ENCODE assay signal across 10 cellular contexts in genomic region chr18:3401669-3402620, GRCh38. TPM values are rescaled to one million over a fixed set of nuclear protein-coding genes. Genes with fewer than 3 reads are reported as not detected.
DNase-seq lines count a peak whose midpoint lies in the region; ATAC-seq and TF ChIP-seq lines count a peak whose summit lies in the region.
"Had no signal": no experiment of that assay in that cellular context is flagged by ENCODE, and none has a peak within 500 bp of the region (broad histone marks: within the 10 kb centered on the region; RNA-seq: fewer than 3 reads in every experiment).

No MANE protein-coding gene starts in this region.

- H3K4me1 Mint-ChIP-seq in CD4-positive, alpha-beta memory T cell: peaks cover 2 to 8% (median 6%) of the 10 kb centered on the region in 4 donors

- no peak overlapping the region for H3K4me3 ChIP-seq in SJCRH30
- H3K4me3 ChIP-seq in CD4-positive, alpha-beta memory T cell (ENCODE audit: low read length in 2 of 2): no peak overlapping the region

- no peak overlapping the region for H3K4me3 Mint-ChIP-seq in CD4-positive, alpha-beta memory T cell

- H3K27me3 Mint-ChIP-seq in CD4-positive, alpha-beta memory T cell: peaks cover 1 to 2% of the 10 kb centered on the region in 2 donors
- H3K27me3 Mint-ChIP-seq: naive thymus-derived CD8-positive, alpha-beta T cell had no signal

- intact Hi-C loops in CD4-positive, alpha-beta memory T cell (cut with micrococcal nuclease): no loop called here

- no peaks in the 10 kb centered on the region for H3K36me3 Mint-ChIP-seq in CD4-positive, alpha-beta memory T cell

- H3K36me3 ChIP-seq in SJCRH30: no peaks in the 10 kb centered on the region
- no peaks in the 10 kb centered on the region for H3K36me3 ChIP-seq in CD4-positive, alpha-beta memory T cell (ENCODE audit: insufficient read depth, low read length)

- H3K27me3 ChIP-seq in SJCRH30: no peaks in the 10 kb centered on the region
- H3K27me3 ChIP-seq in CD4-positive, alpha-beta memory T cell (ENCODE audit: insufficient read depth, low read length): no peaks in the 10 kb centered on the region

- CTCF ChIA-PET in CD4-positive, alpha-beta memory T cell (lab: Charles Lee; ENCODE audit: partially characterized antibody): no interaction called here

- peak; percentile 85 for ATAC-seq in HG03064 (IDR thresholded peaks at IDR 0.05; ENCODE audit: low read depth, unreplicated experiment)

- H3K9me3 Mint-ChIP-seq in CD4-positive, alpha-beta memory T cell: peaks cover 0 to 12% (median 5%) of the 10 kb centered on the region in 8 donors

- no peak for TF ChIP-seq CTCF in GM13977 (IDR thresholded peaks at IDR 0.05; ENCODE audit: extremely low read depth, insufficient read depth, missing control alignments)
- TF ChIP-seq CTCF in GM20000 (IDR thresholded peaks at IDR 0.05; ENCODE audit: extremely low read depth, missing control alignments): no peak

- 0 out of 2 replicates have a peak, but pooled peaks cover 2% of the 10 kb centered on the region for H3K9me3 ChIP-seq in SJCRH30 (replicated peaks)
- no peaks in the 10 kb centered on the region for H3K9me3 ChIP-seq in CD4-positive, alpha-beta memory T cell (ENCODE audit: control insufficient read depth in 1 of 2, low read length in 2 of 2)

- H3K27ac ChIP-seq in SJCRH30: peak overlapping the region; percentile 72
- no peak overlapping the region for H3K27ac ChIP-seq in CD4-positive, alpha-beta memory T cell (ENCODE audit: low read depth, low read length)

- POLR2A ChIA-PET in CD4-positive, alpha-beta memory T cell (lab: Charles Lee; ENCODE audit: partially characterized antibody): no interaction called here

- DNase-seq in GM13977 (ENCODE audit: low spot score) (peak; percentile 73), GM20000 (ENCODE audit: low spot score) (peak; percentile 70), SJCRH30 (no peak), GDM1 (lab: John Stamatoyannopoulos, UW) (no peak), occipital lobe (lab: John Stamatoyannopoulos, UW) (no peak)
- no peak for DNase-seq in CD4-positive, alpha-beta memory T cell
- DNase-seq in activated CD4-positive, alpha-beta T cell treated with anti-CD3 and anti-CD28 coated beads for 48 hours: no peak
- DNase-seq: NCI-H2081 treated with DMSO at 0.1 percent for 48 hours had no signal

- no peak overlapping the region for H3K27ac Mint-ChIP-seq in CD4-positive, alpha-beta memory T cell

- H3K4me1 ChIP-seq in SJCRH30: peaks cover 16% of the 10 kb centered on the region
- H3K4me1 ChIP-seq in CD4-positive, alpha-beta memory T cell (ENCODE audit: insufficient read depth, low read length): peaks cover 7% of the 10 kb centered on the region

- in situ Hi-C loops in GM13977 (cut with MboI; ENCODE audit: low pct_unique_long_range_greater_than_20kb, low sequenced_read_pairs, unreplicated experiment): no loop called here

RNA-seq across cellular contexts. Expression of gene TGIF1, which starts 48.0 kb away (rescaled TPM):
- total RNA-seq in SJCRH30 (2014; rRNA removed; shearing (Covaris generic)): 86.9 and 88.8 TPM in 2 replicates
- 20.6 TPM for total RNA-seq in occipital lobe
- 10 to 100 TPM; 90.0 to 95.1 TPM for total RNA-seq in CD4-positive, alpha-beta memory T cell
- polyA plus RNA-seq in CD4-positive, alpha-beta memory T cell: 10 to 100 TPM; 69.6 to 85.8 TPM

Comparison
In these comparisons a context has a peak if more than half of its experiments do, and no peak if none do; other contexts are left out.
1. DNase-seq: peak in GM13977 (single experiment) and GM20000 (single experiment); none in SJCRH30 (0 of 2), GDM1 (single experiment), occipital lobe (single experiment), CD4-positive, alpha-beta memory T cell (0 of 5) and activated CD4-positive, alpha-beta T cell treated with anti-CD3 and anti-CD28 coated beads for 48 hours (single experiment).